In genomic region chr19:41373993-41374392, GRCh38 we compare ENCODE assay signal across 8 cellular contexts. TPM values are rescaled to one million over a fixed set of nuclear protein-coding genes. Genes with fewer than 3 reads are reported as not detected.
DNase-seq lines count a peak whose midpoint lies in the region; ATAC-seq and TF ChIP-seq lines count a peak whose summit lies in the region.

No MANE protein-coding gene starts in this region.

- no peaks in the 10 kb centered on the region for H3K9me3 Mint-ChIP-seq in stimulated activated naive CD8-positive, alpha-beta T cell treated with anti-CD3 and anti-CD28 coated beads, Interleukin-15, amount 100 ng/mL, for 72 hours

- peaks cover 35% of the 10 kb centered on the region for H3K4me1 Mint-ChIP-seq in stimulated activated naive CD8-positive, alpha-beta T cell treated with anti-CD3 and anti-CD28 coated beads, Interleukin-15, amount 100 ng/mL, for 72 hours

- no peak overlapping the region for H3K27ac Mint-ChIP-seq in stimulated activated naive CD8-positive, alpha-beta T cell treated with anti-CD3 and anti-CD28 coated beads, Interleukin-15, amount 100 ng/mL, for 72 hours

- H3K4me3 ChIP-seq in AG04450 (ENCODE audit: low read depth, low read length) (no peak overlapping the region), mammary epithelial cell (replicated peaks in 1 of 3; ENCODE audit: insufficient read depth in 1 of 3, low read depth in 2 of 3, low read length in 3 of 3) (no peak overlapping the region), lung (no peak overlapping the region)

- in situ Hi-C loops in mammary epithelial cell (cut with MboI; ENCODE audit: low sequenced_read_pairs in 2 of 2), result no loop called here

- H3K36me3 ChIP-seq in mammary epithelial cell (ENCODE audit: insufficient read depth, low read length) (no peaks in the 10 kb centered on the region), lung (ENCODE audit: control insufficient read depth in 2 of 2, insufficient read depth in 2 of 2, low read length in 2 of 2) (no peaks in the 10 kb centered on the region)

- CTCF ChIA-PET in AG04450 (lab: Charles Lee) (interaction anchor here (1.4 kb wide), 1 partner anchor 21 kb away, joined by 3 read pairs; no protein-coding TSS in a partner anchor), mammary epithelial cell (lab: Charles Lee; ENCODE audit: low non-redundant PET) (no interaction called here)

- no peak overlapping the region for H2AFZ ChIP-seq in mammary epithelial cell (ENCODE audit: low read depth, low read length)

- DNase-seq in AG04450 (ENCODE audit: low read depth, low spot score) (peak; percentile 89), NCI-H2081 (lab: John Stamatoyannopoulos, UW) (peak; percentile 86 to 88), mammary epithelial cell (peak; percentile 59), lung (ENCODE audit: low spot score) (peak; percentile 70)
- no peak for DNase-seq in activated naive CD4-positive, alpha-beta T cell treated with anti-CD3 and anti-CD28 coated beads, Interleukin-2, amount 50 U/mL, for 16 hours
- DNase-seq in stimulated activated naive CD8-positive, alpha-beta T cell treated with anti-CD3 and anti-CD28 coated beads, Interleukin-15, amount 100 ng/mL, for 72 hours, result no peak

- H3K4me3 Mint-ChIP-seq in stimulated activated naive CD8-positive, alpha-beta T cell treated with anti-CD3 and anti-CD28 coated beads, Interleukin-15, amount 100 ng/mL, for 72 hours, result no peak overlapping the region

- H3K27ac ChIP-seq in AG04450 (ENCODE audit: low read depth, low read length) (peak overlapping the region; percentile 47), mammary epithelial cell (ENCODE audit: insufficient read depth, low read depth, low read length) (no peak overlapping the region), lung (ENCODE audit: low read depth in 1 of 2, low read length in 1 of 2) (no peak overlapping the region)

- H3K4me1 ChIP-seq in mammary epithelial cell (ENCODE audit: insufficient read depth, low read length) (peaks cover 20% of the 10 kb centered on the region), lung (ENCODE audit: control insufficient read depth in 2 of 2, insufficient read depth in 2 of 2, low read length in 2 of 2) (peaks cover 0 to 18% of the 10 kb centered on the region in 2 donors)

- BruUV-seq in mammary epithelial cell (replicated peaks; lab: Mats Ljungman, UMichigan), result no TSS peak

- no peak for TF ChIP-seq CTCF in AG04450 (IDR thresholded peaks at IDR 0.05; ENCODE audit: low read depth, low read length)
- TF ChIP-seq CTCF in mammary epithelial cell (conservative IDR thresholded peaks at IDR 0.05 in 1 of 2, IDR thresholded peaks at IDR 0.05 in 1 of 2; ENCODE audit: extremely low read depth in 1 of 2, insufficient read depth in 1 of 2, low read depth in 1 of 2, low read length in 2 of 2), result no peak
- no peak for TF ChIP-seq CTCF in lung (IDR thresholded peaks at IDR 0.05; ENCODE audit: control extremely low read depth, extremely low read depth)

- H3K9me3 ChIP-seq in AG04450 (ENCODE audit: control insufficient read depth, insufficient read depth, low read length), result no peaks in the 10 kb centered on the region
- no peaks in the 10 kb centered on the region for H3K9me3 ChIP-seq in mammary epithelial cell (replicated peaks; ENCODE audit: insufficient read depth, low read length)
- H3K9me3 ChIP-seq in lung (ENCODE audit: control insufficient read depth in 2 of 2, insufficient read depth in 1 of 2, low read length in 1 of 2), result no peaks in the 10 kb centered on the region

- H3K4me2 ChIP-seq in mammary epithelial cell (ENCODE audit: insufficient read depth, low read depth, low read length), result no peak overlapping the region

- no peaks in the 10 kb centered on the region for H3K27me3 ChIP-seq in AG04450 (ENCODE audit: control insufficient read depth, insufficient read depth, low read length)
- no peaks in the 10 kb centered on the region for H3K27me3 ChIP-seq in mammary epithelial cell (ENCODE audit: insufficient read depth, low read length)
- H3K27me3 ChIP-seq in lung (ENCODE audit: control insufficient read depth, insufficient read depth), result no peaks in the 10 kb centered on the region

- H3K27me3 Mint-ChIP-seq in stimulated activated naive CD8-positive, alpha-beta T cell treated with anti-CD3 and anti-CD28 coated beads, Interleukin-15, amount 100 ng/mL, for 72 hours, result no peaks in the 10 kb centered on the region

- intact Hi-C loops in mammary epithelial cell (cut with micrococcal nuclease), result no loop called here

- WGBS in mammary epithelial cell (ENCODE audit: low coverage, missing lambda C conversion rate), result 22% methylated on average over 6 of the region's 12 CpGs
- WGBS in lung, 2 donors, result 35 to 60% methylated on average over 12 of the region's 12 CpGs

- H3K9ac ChIP-seq in mammary epithelial cell (ENCODE audit: insufficient read depth, low read length), result no peak overlapping the region

- H3K79me2 ChIP-seq in mammary epithelial cell (ENCODE audit: insufficient read depth, low read length), result peaks cover 4% of the 10 kb centered on the region

- no peaks in the 10 kb centered on the region for H4K20me1 ChIP-seq in mammary epithelial cell (ENCODE audit: insufficient read depth, low read length)

- dilution Hi-C loops in mammary epithelial cell (cut with HindIII; ENCODE audit: low sequenced_read_pairs), result no loop called here

- POLR2A ChIA-PET in AG04450 (lab: Yijun Ruan, JAX), result interaction anchor here (0.6 kb wide), 2 partner anchors 50 to 728 kb away, joined by 3 to 4 read pairs; no protein-coding TSS in a partner anchor

- no peak for ATAC-seq in lung (ENCODE audit: insufficient read depth, low FRiP score)
- ATAC-seq in GM21515 (IDR thresholded peaks at IDR 0.05; ENCODE audit: unreplicated experiment), result no peak
- ATAC-seq in HG02973 (IDR thresholded peaks at IDR 0.05; ENCODE audit: unreplicated experiment), result no peak
- no peak for ATAC-seq in stimulated activated naive CD8-positive, alpha-beta T cell treated with anti-CD3 and anti-CD28 coated beads, Interleukin-15, amount 100 ng/mL, for 72 hours

RNA-seq across cellular contexts. Expression of gene TMEM91, which starts 2.3 kb away (rescaled TPM):
- polyA plus RNA-seq in AG04450 (2011; rRNA removed) (5.2 and 6.3 TPM in 2 replicates), mammary epithelial cell (4.0 TPM), lung (10 to 100 TPM; 18.0 to 39.8 TPM)
- polyA minus RNA-seq in AG04450 (2011; rRNA and poly(A)+ RNA removed), result 8.4 and 17.7 TPM in 2 replicates
- total RNA-seq in mammary epithelial cell (1 to 10 TPM; 5.7 to 7.5 TPM), lung (10 to 100 TPM; 13.6 to 16.0 TPM)
- polyA minus RNA-seq in mammary epithelial cell, result 2.1 TPM

RNA-seq across cellular contexts. Expression of gene B9D2, which starts 10.0 kb away (rescaled TPM):
- polyA plus RNA-seq in AG04450 (2011; rRNA removed) (3.9 and 5.1 TPM in 2 replicates), mammary epithelial cell (5.3 TPM), lung (10 to 100 TPM; 11.6 to 18.6 TPM)
- 1.3 and 1.7 TPM in 2 replicates for polyA minus RNA-seq in AG04450 (2011; rRNA and poly(A)+ RNA removed)
- total RNA-seq in mammary epithelial cell (1 to 10 TPM; 3.0 to 3.6 TPM), lung (10 to 100 TPM; 10.2 to 16.4 TPM)
- 0.57 TPM for polyA minus RNA-seq in mammary epithelial cell

RNA-seq across cellular contexts. Expression of gene TGFB1, which starts 20.3 kb away (rescaled TPM):
- polyA plus RNA-seq in AG04450 (2011; rRNA removed) (4.9 and 11.2 TPM in 2 replicates), mammary epithelial cell (9.8 TPM), lung (10 to 100 TPM; 27.8 to 67.3 TPM)
- polyA minus RNA-seq in AG04450 (2011; rRNA and poly(A)+ RNA removed), result 22.8 and 28.9 TPM in 2 replicates
- total RNA-seq in mammary epithelial cell (10 to 100 TPM in 1 of 2 donors, 1 to 10 TPM in 1; 9.8 to 84.1 TPM), lung (10 to 100 TPM; 18.0 to 88.8 TPM)
- 52.0 TPM for polyA minus RNA-seq in mammary epithelial cell

RNA-seq across cellular contexts. Expression of gene EXOSC5, which starts 23.2 kb away (rescaled TPM):
- polyA plus RNA-seq in AG04450 (2011; rRNA removed) (7.8 and 11.7 TPM in 2 replicates), mammary epithelial cell (26.3 TPM), lung (10 to 100 TPM; 32.6 to 34.4 TPM)
- polyA minus RNA-seq in AG04450 (2011; rRNA and poly(A)+ RNA removed), result 2.3 and 3.8 TPM in 2 replicates
- total RNA-seq in mammary epithelial cell (10 to 100 TPM; 16.5 to 17.3 TPM), lung (10 to 100 TPM in 1 of 2 donors, 1 to 10 TPM in 1; 6.3 to 21.6 TPM)
- 26.2 TPM for polyA minus RNA-seq in mammary epithelial cell

RNA-seq across cellular contexts. Expression of gene BCKDHA, which starts 23.6 kb away (rescaled TPM):
- polyA plus RNA-seq in AG04450 (2011; rRNA removed), result 10.8 and 15.3 TPM in 2 replicates
- polyA minus RNA-seq in AG04450 (2011; rRNA and poly(A)+ RNA removed), result 2.2 and 5.1 TPM in 2 replicates
- 10 to 100 TPM; 13.5 to 36.5 TPM for total RNA-seq in mammary epithelial cell
- polyA plus RNA-seq in mammary epithelial cell, result 25.1 TPM
- 27.0 TPM for polyA minus RNA-seq in mammary epithelial cell
- 10 to 100 TPM; 38.9 to 39.2 TPM for total RNA-seq in lung
- 10 to 100 TPM; 19.7 to 54.5 TPM for polyA plus RNA-seq in lung

Comparison
In these comparisons a context has a peak if more than half of its experiments do, and no peak if none do; other contexts are left out.
1. DNase-seq: peak in AG04450 (single experiment), NCI-H2081 (2 of 2), mammary epithelial cell (single experiment) and lung (single experiment); none in activated naive CD4-positive, alpha-beta T cell treated with anti-CD3 and anti-CD28 coated beads, Interleukin-2, amount 50 U/mL, for 16 hours (single experiment) and stimulated activated naive CD8-positive, alpha-beta T cell treated with anti-CD3 and anti-CD28 coated beads, Interleukin-15, amount 100 ng/mL, for 72 hours (0 of 2).